In the genomic region with DNA sequence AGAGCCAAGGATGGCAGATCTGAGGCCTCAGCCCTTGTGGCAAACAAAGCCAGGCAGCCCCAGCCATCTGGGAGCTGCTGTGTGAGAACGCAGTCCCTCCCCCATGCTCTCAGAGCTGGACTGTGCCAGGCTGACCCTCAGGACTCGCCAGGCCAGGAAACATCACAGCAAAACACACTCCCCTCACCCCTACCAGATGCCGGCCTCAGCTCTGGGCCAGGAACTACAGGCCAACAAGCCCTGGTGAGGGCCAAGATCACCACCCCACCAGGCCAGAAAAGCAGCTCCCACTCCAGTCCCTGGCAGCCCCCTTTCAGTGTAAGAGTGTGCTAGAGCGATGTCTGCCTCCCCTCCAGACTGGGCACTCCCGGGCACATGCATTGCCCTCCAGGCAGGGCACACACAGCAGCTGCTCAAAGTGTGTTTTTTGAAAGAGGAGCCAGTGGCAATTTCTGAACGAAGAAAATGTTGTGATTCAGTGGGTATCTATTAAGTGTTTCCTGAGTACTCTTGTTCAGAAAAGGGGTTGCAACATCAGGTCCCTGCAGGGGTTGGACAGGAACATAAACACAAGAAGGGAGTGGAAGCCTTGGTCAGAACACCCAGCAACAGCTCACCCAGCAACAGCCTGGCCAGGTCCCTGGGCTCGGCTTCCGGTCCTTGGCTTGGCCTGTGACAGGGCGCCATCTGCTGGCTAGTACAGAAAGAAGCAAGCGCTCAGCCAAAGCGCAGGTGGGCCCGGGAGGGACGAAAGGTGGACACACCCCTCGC, we compare ENCODE assay signal across 1 cellular context.
TF ChIP-seq lines count a peak whose summit lies in the region.

No MANE protein-coding gene starts in this region.

TF ChIP-seq in HepG2, 621 proteins besides CTCF, POLR2A, EP300 and RAD21 (continued from another document and continues in another):
- TF ChIP-seq, protein P1, sequence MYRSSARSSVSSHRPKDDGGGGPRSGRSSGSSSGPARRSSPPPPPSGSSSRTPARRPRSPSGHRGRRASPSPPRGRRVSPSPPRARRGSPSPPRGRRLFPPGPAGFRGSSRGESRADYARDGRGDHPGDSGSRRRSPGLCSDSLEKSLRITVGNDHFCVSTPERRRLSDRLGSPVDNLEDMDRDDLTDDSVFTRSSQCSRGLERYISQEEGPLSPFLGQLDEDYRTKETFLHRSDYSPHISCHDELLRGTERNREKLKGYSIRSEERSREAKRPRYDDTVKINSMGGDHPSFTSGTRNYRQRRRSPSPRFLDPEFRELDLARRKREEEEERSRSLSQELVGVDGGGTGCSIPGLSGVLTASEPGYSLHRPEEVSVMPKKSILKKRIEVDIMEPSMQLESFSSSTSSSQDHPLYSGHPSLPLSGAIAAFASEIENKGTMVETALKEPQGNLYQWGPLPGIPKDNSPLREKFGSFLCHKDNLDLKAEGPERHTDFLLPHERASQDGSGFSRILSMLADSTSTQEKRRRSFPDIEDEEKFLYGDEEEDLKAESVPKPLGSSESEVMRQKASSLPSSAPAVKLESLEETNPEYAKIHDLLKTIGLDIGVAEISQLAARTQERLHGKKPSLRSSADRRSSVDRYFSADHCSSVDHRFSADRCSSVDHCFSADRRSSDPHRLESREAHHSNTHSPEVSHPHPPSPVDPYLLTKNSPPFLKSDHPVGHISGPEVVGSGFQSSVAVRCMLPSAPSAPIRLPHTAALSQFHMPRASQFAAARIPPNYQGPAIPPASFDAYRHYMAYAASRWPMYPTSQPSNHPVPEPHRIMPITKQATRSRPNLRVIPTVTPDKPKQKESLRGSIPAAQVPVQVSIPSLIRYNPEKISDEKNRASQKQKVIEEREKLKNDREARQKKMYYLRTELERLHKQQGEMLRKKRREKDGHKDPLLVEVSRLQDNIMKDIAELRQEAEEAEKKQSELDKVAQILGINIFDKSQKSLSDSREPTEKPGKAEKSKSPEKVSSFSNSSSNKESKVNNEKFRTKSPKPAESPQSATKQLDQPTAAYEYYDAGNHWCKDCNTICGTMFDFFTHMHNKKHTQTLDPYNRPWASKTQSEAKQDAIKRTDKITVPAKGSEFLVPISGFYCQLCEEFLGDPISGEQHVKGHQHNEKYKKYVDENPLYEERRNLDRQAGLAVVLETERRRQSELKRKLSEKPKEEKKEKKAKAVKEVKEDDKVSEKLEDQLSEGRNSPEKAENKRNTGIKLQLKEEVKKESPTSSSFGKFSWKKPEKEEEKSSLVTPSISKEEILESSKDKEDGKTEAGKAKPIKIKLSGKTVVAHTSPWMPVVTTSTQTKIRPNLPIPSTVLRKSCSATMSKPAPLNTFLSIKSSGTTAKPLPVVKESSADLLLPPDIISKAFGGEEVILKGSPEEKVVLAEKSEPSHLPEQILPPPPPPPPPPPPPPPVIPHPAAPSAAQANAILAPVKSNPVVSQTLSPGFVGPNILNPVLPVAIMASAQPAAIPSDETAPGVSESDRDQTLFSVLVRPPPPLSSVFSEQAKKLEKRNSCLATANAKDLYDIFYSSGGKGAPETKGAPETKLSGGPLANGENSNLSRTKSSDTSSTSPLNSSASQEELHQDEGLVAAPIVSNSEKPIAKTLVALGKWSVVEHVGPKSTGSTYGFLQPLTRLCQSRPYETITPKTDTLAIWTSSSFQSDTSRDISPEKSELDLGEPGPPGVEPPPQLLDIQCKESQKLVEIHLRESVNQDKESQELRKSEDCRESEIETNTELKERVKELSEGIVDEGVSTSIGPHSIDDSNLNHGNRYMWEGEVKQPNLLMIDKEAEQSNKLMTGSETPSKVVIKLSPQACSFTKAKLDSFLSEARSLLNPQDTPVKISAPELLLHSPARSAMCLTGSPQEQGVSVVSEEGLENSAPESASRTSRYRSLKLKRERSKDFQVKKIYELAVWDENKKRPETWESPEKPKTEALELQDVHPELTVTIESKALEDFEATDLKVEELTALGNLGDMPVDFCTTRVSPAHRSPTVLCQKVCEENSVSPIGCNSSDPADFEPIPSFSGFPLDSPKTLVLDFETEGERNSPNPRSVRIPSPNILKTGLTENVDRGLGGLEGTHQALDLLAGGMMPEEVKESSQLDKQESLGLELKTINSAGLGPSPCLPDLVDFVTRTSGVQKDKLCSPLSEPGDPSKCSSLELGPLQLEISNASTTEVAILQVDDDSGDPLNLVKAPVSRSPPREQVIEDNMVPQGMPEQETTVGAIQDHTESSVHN (CRISPR knock-in tag; IDR thresholded peaks at IDR 0.05) = no peak
- TF ChIP-seq ZSCAN30 (CRISPR knock-in tag; IDR thresholded peaks at IDR 0.05) (no peak), YY1 (IDR thresholded peaks at IDR 0.05; ENCODE audit: insufficient read depth, insufficient replicate concordance, low read depth, low read length) (peak; percentile 67), ZNF326 (CRISPR knock-in tag; IDR thresholded peaks at IDR 0.05; ENCODE audit: borderline replicate concordance) (no peak), MED13 (CRISPR knock-in tag; IDR thresholded peaks at IDR 0.05) (no peak), ZNF549 (CRISPR knock-in tag; IDR thresholded peaks at IDR 0.05) (no peak), NFE2L2 (IDR thresholded peaks at IDR 0.05; ENCODE audit: low read length) (no peak), SP140L (CRISPR knock-in tag; IDR thresholded peaks at IDR 0.05; ENCODE audit: borderline replicate concordance) (no peak), ZNF441 (CRISPR knock-in tag; IDR thresholded peaks at IDR 0.05; ENCODE audit: borderline replicate concordance) (peak; percentile 76; the same call in 1 of the 2 replicates), NFYB (CRISPR knock-in tag; IDR thresholded peaks at IDR 0.05) (no peak), ZNF354B (CRISPR knock-in tag; IDR thresholded peaks at IDR 0.05) (no peak), ZNF569 (CRISPR knock-in tag; IDR thresholded peaks at IDR 0.05; ENCODE audit: borderline replicate concordance) (no peak), REPIN1 (CRISPR knock-in tag; IDR thresholded peaks at IDR 0.05; ENCODE audit: borderline replicate concordance, low read depth) (peak; percentile 63; the same call in 1 of the 2 replicates)
- TF ChIP-seq, protein P2, sequence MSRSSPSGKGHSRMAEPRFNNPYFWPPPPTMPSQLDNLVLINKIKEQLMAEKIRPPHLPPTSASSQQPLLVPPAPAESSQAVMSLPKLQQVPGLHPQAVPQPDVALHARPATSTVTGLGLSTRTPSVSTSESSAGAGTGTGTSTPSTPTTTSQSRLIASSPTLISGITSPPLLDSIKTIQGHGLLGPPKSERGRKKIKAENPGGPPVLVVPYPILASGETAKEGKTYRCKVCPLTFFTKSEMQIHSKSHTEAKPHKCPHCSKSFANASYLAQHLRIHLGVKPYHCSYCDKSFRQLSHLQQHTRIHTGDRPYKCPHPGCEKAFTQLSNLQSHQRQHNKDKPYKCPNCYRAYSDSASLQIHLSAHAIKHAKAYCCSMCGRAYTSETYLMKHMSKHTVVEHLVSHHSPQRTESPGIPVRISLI (CRISPR knock-in tag; IDR thresholded peaks at IDR 0.05; ENCODE audit: borderline replicate concordance) = peak; percentile 26; the same call in 1 of the 2 replicates
- TF ChIP-seq, protein P3, sequence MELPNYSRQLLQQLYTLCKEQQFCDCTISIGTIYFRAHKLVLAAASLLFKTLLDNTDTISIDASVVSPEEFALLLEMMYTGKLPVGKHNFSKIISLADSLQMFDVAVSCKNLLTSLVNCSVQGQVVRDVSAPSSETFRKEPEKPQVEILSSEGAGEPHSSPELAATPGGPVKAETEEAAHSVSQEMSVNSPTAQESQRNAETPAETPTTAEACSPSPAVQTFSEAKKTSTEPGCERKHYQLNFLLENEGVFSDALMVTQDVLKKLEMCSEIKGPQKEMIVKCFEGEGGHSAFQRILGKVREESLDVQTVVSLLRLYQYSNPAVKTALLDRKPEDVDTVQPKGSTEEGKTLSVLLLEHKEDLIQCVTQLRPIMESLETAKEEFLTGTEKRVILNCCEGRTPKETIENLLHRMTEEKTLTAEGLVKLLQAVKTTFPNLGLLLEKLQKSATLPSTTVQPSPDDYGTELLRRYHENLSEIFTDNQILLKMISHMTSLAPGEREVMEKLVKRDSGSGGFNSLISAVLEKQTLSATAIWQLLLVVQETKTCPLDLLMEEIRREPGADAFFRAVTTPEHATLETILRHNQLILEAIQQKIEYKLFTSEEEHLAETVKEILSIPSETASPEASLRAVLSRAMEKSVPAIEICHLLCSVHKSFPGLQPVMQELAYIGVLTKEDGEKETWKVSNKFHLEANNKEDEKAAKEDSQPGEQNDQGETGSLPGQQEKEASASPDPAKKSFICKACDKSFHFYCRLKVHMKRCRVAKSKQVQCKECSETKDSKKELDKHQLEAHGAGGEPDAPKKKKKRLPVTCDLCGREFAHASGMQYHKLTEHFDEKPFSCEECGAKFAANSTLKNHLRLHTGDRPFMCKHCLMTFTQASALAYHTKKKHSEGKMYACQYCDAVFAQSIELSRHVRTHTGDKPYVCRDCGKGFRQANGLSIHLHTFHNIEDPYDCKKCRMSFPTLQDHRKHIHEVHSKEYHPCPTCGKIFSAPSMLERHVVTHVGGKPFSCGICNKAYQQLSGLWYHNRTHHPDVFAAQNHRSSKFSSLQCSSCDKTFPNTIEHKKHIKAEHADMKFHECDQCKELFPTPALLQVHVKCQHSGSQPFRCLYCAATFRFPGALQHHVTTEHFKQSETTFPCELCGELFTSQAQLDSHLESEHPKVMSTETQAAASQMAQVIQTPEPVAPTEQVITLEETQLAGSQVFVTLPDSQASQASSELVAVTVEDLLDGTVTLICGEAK (IDR thresholded peaks at IDR 0.05) = no peak
- TF ChIP-seq, protein P3 (CRISPR knock-in tag; IDR thresholded peaks at IDR 0.05) = no peak
- TF ChIP-seq, protein P4, sequence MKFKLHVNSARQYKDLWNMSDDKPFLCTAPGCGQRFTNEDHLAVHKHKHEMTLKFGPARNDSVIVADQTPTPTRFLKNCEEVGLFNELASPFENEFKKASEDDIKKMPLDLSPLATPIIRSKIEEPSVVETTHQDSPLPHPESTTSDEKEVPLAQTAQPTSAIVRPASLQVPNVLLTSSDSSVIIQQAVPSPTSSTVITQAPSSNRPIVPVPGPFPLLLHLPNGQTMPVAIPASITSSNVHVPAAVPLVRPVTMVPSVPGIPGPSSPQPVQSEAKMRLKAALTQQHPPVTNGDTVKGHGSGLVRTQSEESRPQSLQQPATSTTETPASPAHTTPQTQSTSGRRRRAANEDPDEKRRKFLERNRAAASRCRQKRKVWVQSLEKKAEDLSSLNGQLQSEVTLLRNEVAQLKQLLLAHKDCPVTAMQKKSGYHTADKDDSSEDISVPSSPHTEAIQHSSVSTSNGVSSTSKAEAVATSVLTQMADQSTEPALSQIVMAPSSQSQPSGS (CRISPR knock-in tag; IDR thresholded peaks at IDR 0.05) = peak; percentile 75; the same call in 1 of the 2 replicates
- TF ChIP-seq, protein P5, sequence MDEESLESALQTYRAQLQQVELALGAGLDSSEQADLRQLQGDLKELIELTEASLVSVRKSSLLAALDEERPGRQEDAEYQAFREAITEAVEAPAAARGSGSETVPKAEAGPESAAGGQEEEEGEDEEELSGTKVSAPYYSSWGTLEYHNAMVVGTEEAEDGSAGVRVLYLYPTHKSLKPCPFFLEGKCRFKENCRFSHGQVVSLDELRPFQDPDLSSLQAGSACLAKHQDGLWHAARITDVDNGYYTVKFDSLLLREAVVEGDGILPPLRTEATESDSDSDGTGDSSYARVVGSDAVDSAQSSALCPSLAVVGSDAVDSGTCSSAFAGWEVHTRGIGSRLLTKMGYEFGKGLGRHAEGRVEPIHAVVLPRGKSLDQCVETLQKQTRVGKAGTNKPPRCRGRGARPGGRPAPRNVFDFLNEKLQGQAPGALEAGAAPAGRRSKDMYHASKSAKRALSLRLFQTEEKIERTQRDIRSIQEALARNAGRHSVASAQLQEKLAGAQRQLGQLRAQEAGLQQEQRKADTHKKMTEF (CRISPR knock-in tag; IDR thresholded peaks at IDR 0.05) = peak; percentile 45; the same call in 1 of the 2 replicates
- TF ChIP-seq, protein P6, sequence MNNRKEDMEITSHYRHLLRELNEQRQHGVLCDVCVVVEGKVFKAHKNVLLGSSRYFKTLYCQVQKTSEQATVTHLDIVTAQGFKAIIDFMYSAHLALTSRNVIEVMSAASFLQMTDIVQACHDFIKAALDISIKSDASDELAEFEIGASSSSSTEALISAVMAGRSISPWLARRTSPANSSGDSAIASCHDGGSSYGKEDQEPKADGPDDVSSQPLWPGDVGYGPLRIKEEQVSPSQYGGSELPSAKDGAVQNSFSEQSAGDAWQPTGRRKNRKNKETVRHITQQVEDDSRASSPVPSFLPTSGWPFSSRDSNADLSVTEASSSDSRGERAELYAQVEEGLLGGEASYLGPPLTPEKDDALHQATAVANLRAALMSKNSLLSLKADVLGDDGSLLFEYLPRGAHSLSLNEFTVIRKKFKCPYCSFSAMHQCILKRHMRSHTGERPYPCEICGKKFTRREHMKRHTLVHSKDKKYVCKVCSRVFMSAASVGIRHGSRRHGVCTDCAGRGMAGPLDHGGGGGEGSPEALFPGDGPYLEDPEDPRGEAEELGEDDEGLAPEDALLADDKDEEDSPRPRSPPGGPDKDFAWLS (CRISPR knock-in tag; IDR thresholded peaks at IDR 0.05; ENCODE audit: borderline replicate concordance) = no peak
